24 cellular contexts compared by ENCODE assay signal in genomic region chr5:114053377-114053776, GRCh38.
"Had no signal": no experiment of that assay in that cellular context is flagged by ENCODE, and none has a peak within 500 bp of the region (broad histone marks: within the 10 kb centered on the region; RNA-seq: fewer than 3 reads in every experiment).

No MANE protein-coding gene starts in this region.

- H3K4me1 ChIP-seq: Peyer's patch had no signal

- H3K9me3 Mint-ChIP-seq: activated CD4-positive, alpha-beta T cell treated with anti-CD3 and anti-CD28 coated beads, Interleukin-2, amount 10 ng/mL, durations not matched to agents 24 days and 14 days; activated CD8-positive, alpha-beta T cell treated with anti-CD3 and anti-CD28 coated beads for 36 hours; activated naive CD4-positive, alpha-beta T cell treated with anti-CD3 and anti-CD28 coated beads for 36 hours; activated T-cell treated with anti-CD3 and anti-CD28 coated beads, Interleukin-2, amount 50 U/mL, for 24 hours; activated T-helper 1 cell treated with anti-CD3 and anti-CD28 coated beads, Interleukin-12 subunit alpha, Interleukin-12 subunit beta, Interleukin-2, Interleukin-4 antibody, amounts not matched to agents 30 ng/mL and 10 ng/mL and 1 ng/mL, durations not matched to agents 14 hours and 24 hours and 36 hours; T-helper 1 cell treated with Interleukin-12 subunit alpha and Interleukin-12 subunit beta and Interleukin-4 antibody, amounts not matched to agents 30 μg/mL and 1 μg/mL, for 36 hours; T-helper 2 cell treated with Interferon-gamma antibody and Interleukin-4, amounts not matched to agents 5 μg/mL and 100 μg/mL, for 36 hours had no signal

- H3K9me3 ChIP-seq: adrenal gland, Peyer's patch, SK-N-SH had no signal

- H3K36me3 ChIP-seq: adrenal gland, Peyer's patch, SJSA1 had no signal

- H3K4me3 ChIP-seq: adrenal gland, Peyer's patch, SJSA1 had no signal

- H3K27ac Mint-ChIP-seq: activated CD4-positive, alpha-beta T cell treated with anti-CD3 and anti-CD28 coated beads, Interleukin-2, amount 10 ng/mL, durations not matched to agents 24 days and 14 days; activated CD8-positive, alpha-beta T cell treated with anti-CD3 and anti-CD28 coated beads for 36 hours; activated naive CD4-positive, alpha-beta T cell treated with anti-CD3 and anti-CD28 coated beads for 36 hours; activated naive CD4-positive, alpha-beta T cell treated with anti-CD3 and anti-CD28 coated beads, Interleukin-2, amount 50 U/mL, for 72 hours; activated T-cell treated with anti-CD3 and anti-CD28 coated beads, Interleukin-2, amount 50 U/mL, for 24 hours; activated T-helper 1 cell treated with anti-CD3 and anti-CD28 coated beads, Interleukin-12 subunit alpha, Interleukin-12 subunit beta, Interleukin-2, Interleukin-4 antibody, amounts not matched to agents 30 ng/mL and 10 ng/mL and 1 ng/mL, durations not matched to agents 14 hours and 24 hours and 36 hours; T-helper 1 cell treated with Interleukin-12 subunit alpha and Interleukin-12 subunit beta and Interleukin-4 antibody, amounts not matched to agents 30 μg/mL and 1 μg/mL, for 36 hours; T-helper 2 cell treated with Interferon-gamma antibody and Interleukin-4, amounts not matched to agents 5 μg/mL and 100 μg/mL, for 36 hours had no signal

- H3K4me1 Mint-ChIP-seq: activated CD4-positive, alpha-beta T cell treated with anti-CD3 and anti-CD28 coated beads, Interleukin-2, amount 10 ng/mL, durations not matched to agents 24 days and 14 days had no signal

- H3K27me3 ChIP-seq: adrenal gland, Peyer's patch had no signal

- H3K4me2 ChIP-seq: KMS-11, SK-N-SH had no signal

- DNase-seq: activated CD4-positive, alpha-beta T cell treated with anti-CD3 and anti-CD28 coated beads, Interleukin-2, amount 10 ng/mL, durations not matched to agents 24 days and 14 days; activated CD4-positive, alpha-beta T cell treated with anti-CD3 and anti-CD28 coated beads, Interleukin-2, amount 50 U/mL, for 4 hours; activated CD8-positive, alpha-beta T cell treated with anti-CD3 and anti-CD28 coated beads for 36 hours; activated gamma-delta T cell treated with Interleukin-2 at 50 U/mL for 16 hours; activated naive CD4-positive, alpha-beta T cell treated with anti-CD3 and anti-CD28 coated beads for 36 hours; activated T-cell treated with anti-CD3 and anti-CD28 coated beads, Interleukin-2, amount 50 U/mL, for 24 hours; adrenal gland; NCI-H1092 treated with DMSO at 0.1 percent for 48 hours; NCI-H146; NCI-H2081; NCI-H345; NCI-H524 treated with DMSO at 0.1 percent for 48 hours; NK-92 treated with Interleukin-12 subunit alpha and Interleukin-12 subunit beta, amount 100 ng/mL, for 24 hours; PC-3; Peyer's patch; RPMI8226; SHP77 treated with DMSO at 0.1 percent for 48 hours; SK-N-SH had no signal

- H3K4me3 Mint-ChIP-seq: activated CD4-positive, alpha-beta T cell treated with anti-CD3 and anti-CD28 coated beads, Interleukin-2, amount 10 ng/mL, durations not matched to agents 24 days and 14 days; activated CD8-positive, alpha-beta T cell treated with anti-CD3 and anti-CD28 coated beads for 36 hours; activated naive CD4-positive, alpha-beta T cell treated with anti-CD3 and anti-CD28 coated beads for 36 hours; activated T-cell treated with anti-CD3 and anti-CD28 coated beads, Interleukin-2, amount 50 U/mL, for 24 hours; activated T-helper 1 cell treated with anti-CD3 and anti-CD28 coated beads, Interleukin-12 subunit alpha, Interleukin-12 subunit beta, Interleukin-2, Interleukin-4 antibody, amounts not matched to agents 30 ng/mL and 10 ng/mL and 1 ng/mL, durations not matched to agents 14 hours and 24 hours and 36 hours; T-helper 1 cell treated with Interleukin-12 subunit alpha and Interleukin-12 subunit beta and Interleukin-4 antibody, amounts not matched to agents 30 μg/mL and 1 μg/mL, for 36 hours; T-helper 2 cell treated with Interferon-gamma antibody and Interleukin-4, amounts not matched to agents 5 μg/mL and 100 μg/mL, for 36 hours had no signal

- H3K27ac ChIP-seq: adrenal gland, KMS-11, Peyer's patch, SJSA1 had no signal

- H3K9ac ChIP-seq: KMS-11, SK-N-SH had no signal

- ATAC-seq: activated CD8-positive, alpha-beta T cell treated with anti-CD3 and anti-CD28 coated beads for 36 hours; activated naive CD4-positive, alpha-beta T cell treated with anti-CD3 and anti-CD28 coated beads, Interleukin-2, amount 50 U/mL, for 72 hours; PC-3 had no signal
